1 cellular context compared by ENCODE assay signal in the genomic region with DNA sequence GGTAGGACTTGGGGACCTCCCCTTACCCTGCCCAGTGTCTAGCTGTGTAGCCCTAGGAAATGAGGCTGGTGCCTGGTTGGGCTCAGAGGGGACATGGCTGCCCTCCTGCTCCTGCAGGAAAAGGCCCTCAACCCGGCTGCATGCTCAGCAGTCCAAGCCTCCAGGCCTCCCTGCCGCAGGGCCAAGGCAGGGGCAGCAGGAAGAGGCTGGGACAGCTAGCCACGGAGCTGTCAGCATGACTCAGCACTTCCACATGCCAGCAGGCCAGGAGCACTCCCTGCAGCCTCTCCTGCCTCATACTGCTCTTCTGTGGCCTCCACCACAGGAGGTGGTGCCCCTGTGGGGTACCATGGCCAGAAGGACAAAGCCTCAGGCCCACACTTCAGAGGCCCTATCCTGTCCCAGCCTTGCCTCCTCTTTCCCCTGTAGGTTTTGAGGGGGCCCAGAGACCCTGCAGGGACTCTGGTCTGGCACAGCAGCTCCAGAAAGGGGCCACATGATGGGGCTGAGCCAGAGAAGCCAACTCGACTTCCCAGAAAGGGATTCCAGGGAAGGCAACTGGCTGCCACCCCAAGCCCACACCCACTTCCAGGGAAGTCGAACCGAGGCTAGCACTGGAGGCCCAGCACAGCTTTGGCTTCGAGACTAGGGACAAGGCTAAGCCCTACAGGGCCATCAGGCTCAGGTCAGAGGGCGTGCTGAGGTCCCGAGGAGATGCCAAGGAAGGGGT.
A peak's percentile ranks its signal among the peaks of the same experiment; 100 is the strongest.
TF ChIP-seq lines count a peak whose summit lies in the region.

No MANE protein-coding gene starts in this region.

TF ChIP-seq in HepG2, 621 proteins besides CTCF, POLR2A, EP300 and RAD21 (continued from another document and continues in another):
- TF ChIP-seq ZNF281 (CRISPR knock-in tag; IDR thresholded peaks at IDR 0.05; ENCODE audit: borderline replicate concordance) (no peak), WIZ (CRISPR knock-in tag; IDR thresholded peaks at IDR 0.05) (no peak), ZKSCAN5 (CRISPR knock-in tag; IDR thresholded peaks at IDR 0.05) (no peak), SUZ12 (IDR thresholded peaks at IDR 0.05; ENCODE audit: low read depth, low read length) (no peak), ONECUT2 (CRISPR knock-in tag; IDR thresholded peaks at IDR 0.05) (no peak), SRF (IDR thresholded peaks at IDR 0.05; ENCODE audit: low read depth, low read length) (no peak), ZNF746 (CRISPR knock-in tag; IDR thresholded peaks at IDR 0.05) (no peak), TRIM24 (CRISPR knock-in tag; IDR thresholded peaks at IDR 0.05) (no peak), KAT7 (CRISPR knock-in tag; IDR thresholded peaks at IDR 0.05; ENCODE audit: borderline replicate concordance) (no peak), ESRRA (CRISPR knock-in tag; IDR thresholded peaks at IDR 0.05; ENCODE audit: low read depth) (no peak), ZFP1 (CRISPR knock-in tag; IDR thresholded peaks at IDR 0.05) (no peak), PAWR (CRISPR knock-in tag; IDR thresholded peaks at IDR 0.05; ENCODE audit: borderline replicate concordance) (0 out of 2 replicates have a peak, but pooled peaks have one; percentile 37), ETV5 (CRISPR knock-in tag; IDR thresholded peaks at IDR 0.05; ENCODE audit: borderline replicate concordance) (peak; percentile 43; the same call in 1 of the 2 replicates), RBAK (CRISPR knock-in tag; IDR thresholded peaks at IDR 0.05) (no peak), CBFB (CRISPR knock-in tag; IDR thresholded peaks at IDR 0.05) (no peak), ZBTB7A (CRISPR knock-in tag; IDR thresholded peaks at IDR 0.05) (no peak), SALL1 (CRISPR knock-in tag; IDR thresholded peaks at IDR 0.05) (0 out of 2 replicates have a peak, but pooled peaks have one; percentile 17), FOXO1 (CRISPR knock-in tag; IDR thresholded peaks at IDR 0.05) (no peak), JUN (CRISPR knock-in tag; IDR thresholded peaks at IDR 0.05) (no peak), ZNF510 (CRISPR knock-in tag; IDR thresholded peaks at IDR 0.05; ENCODE audit: low read depth) (0 out of 2 replicates have a peak, but pooled peaks have one; percentile 68), FOXJ3 (CRISPR knock-in tag; IDR thresholded peaks at IDR 0.05; ENCODE audit: borderline replicate concordance) (no peak), NFRKB (IDR thresholded peaks at IDR 0.05) (no peak), ZHX2 (IDR thresholded peaks at IDR 0.05; ENCODE audit: low read depth) (no peak), ZHX2 (CRISPR knock-in tag; IDR thresholded peaks at IDR 0.05; ENCODE audit: borderline replicate concordance) (no peak), JUND (CRISPR knock-in tag; IDR thresholded peaks at IDR 0.05) (no peak), PHF8 (CRISPR knock-in tag; IDR thresholded peaks at IDR 0.05) (no peak), NR2C2 (CRISPR knock-in tag; IDR thresholded peaks at IDR 0.05; ENCODE audit: borderline replicate concordance) (no peak), IKZF1 (IDR thresholded peaks at IDR 0.05) (no peak), PITX1 (CRISPR knock-in tag; IDR thresholded peaks at IDR 0.05) (no peak), ZNF616 (CRISPR knock-in tag; IDR thresholded peaks at IDR 0.05; ENCODE audit: low read depth) (no peak), RARG (CRISPR knock-in tag; IDR thresholded peaks at IDR 0.05; ENCODE audit: low read depth) (no peak), ZSCAN29 (CRISPR knock-in tag; conservative IDR thresholded peaks at IDR 0.05) (no peak), ZNF430 (CRISPR knock-in tag; IDR thresholded peaks at IDR 0.05) (no peak), ADNP (CRISPR knock-in tag; IDR thresholded peaks at IDR 0.05) (no peak), ZFP90 (CRISPR knock-in tag; IDR thresholded peaks at IDR 0.05; ENCODE audit: borderline replicate concordance) (no peak), ZFP36L1 (CRISPR knock-in tag; IDR thresholded peaks at IDR 0.05) (no peak), RFXAP (CRISPR knock-in tag; IDR thresholded peaks at IDR 0.05; ENCODE audit: borderline replicate concordance) (no peak), NCOA2 (CRISPR knock-in tag; IDR thresholded peaks at IDR 0.05) (no peak)
- TF ChIP-seq, protein P1, sequence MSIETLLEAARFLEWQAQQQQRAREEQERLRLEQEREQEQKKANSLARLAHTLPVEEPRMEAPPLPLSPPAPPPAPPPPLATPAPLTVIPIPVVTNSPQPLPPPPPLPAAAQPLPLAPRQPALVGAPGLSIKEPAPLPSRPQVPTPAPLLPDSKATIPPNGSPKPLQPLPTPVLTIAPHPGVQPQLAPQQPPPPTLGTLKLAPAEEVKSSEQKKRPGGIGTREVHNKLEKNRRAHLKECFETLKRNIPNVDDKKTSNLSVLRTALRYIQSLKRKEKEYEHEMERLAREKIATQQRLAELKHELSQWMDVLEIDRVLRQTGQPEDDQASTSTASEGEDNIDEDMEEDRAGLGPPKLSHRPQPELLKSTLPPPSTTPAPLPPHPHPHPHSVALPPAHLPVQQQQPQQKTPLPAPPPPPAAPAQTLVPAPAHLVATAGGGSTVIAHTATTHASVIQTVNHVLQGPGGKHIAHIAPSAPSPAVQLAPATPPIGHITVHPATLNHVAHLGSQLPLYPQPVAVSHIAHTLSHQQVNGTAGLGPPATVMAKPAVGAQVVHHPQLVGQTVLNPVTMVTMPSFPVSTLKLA (IDR thresholded peaks at IDR 0.05): no peak
- TF ChIP-seq, protein P2, sequence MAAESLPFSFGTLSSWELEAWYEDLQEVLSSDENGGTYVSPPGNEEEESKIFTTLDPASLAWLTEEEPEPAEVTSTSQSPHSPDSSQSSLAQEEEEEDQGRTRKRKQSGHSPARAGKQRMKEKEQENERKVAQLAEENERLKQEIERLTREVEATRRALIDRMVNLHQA (CRISPR knock-in tag; IDR thresholded peaks at IDR 0.05): no peak
- TF ChIP-seq, protein P3, sequence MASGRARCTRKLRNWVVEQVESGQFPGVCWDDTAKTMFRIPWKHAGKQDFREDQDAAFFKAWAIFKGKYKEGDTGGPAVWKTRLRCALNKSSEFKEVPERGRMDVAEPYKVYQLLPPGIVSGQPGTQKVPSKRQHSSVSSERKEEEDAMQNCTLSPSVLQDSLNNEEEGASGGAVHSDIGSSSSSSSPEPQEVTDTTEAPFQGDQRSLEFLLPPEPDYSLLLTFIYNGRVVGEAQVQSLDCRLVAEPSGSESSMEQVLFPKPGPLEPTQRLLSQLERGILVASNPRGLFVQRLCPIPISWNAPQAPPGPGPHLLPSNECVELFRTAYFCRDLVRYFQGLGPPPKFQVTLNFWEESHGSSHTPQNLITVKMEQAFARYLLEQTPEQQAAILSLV (CRISPR knock-in tag; IDR thresholded peaks at IDR 0.05; ENCODE audit: borderline replicate concordance): no peak
- TF ChIP-seq, protein P4, sequence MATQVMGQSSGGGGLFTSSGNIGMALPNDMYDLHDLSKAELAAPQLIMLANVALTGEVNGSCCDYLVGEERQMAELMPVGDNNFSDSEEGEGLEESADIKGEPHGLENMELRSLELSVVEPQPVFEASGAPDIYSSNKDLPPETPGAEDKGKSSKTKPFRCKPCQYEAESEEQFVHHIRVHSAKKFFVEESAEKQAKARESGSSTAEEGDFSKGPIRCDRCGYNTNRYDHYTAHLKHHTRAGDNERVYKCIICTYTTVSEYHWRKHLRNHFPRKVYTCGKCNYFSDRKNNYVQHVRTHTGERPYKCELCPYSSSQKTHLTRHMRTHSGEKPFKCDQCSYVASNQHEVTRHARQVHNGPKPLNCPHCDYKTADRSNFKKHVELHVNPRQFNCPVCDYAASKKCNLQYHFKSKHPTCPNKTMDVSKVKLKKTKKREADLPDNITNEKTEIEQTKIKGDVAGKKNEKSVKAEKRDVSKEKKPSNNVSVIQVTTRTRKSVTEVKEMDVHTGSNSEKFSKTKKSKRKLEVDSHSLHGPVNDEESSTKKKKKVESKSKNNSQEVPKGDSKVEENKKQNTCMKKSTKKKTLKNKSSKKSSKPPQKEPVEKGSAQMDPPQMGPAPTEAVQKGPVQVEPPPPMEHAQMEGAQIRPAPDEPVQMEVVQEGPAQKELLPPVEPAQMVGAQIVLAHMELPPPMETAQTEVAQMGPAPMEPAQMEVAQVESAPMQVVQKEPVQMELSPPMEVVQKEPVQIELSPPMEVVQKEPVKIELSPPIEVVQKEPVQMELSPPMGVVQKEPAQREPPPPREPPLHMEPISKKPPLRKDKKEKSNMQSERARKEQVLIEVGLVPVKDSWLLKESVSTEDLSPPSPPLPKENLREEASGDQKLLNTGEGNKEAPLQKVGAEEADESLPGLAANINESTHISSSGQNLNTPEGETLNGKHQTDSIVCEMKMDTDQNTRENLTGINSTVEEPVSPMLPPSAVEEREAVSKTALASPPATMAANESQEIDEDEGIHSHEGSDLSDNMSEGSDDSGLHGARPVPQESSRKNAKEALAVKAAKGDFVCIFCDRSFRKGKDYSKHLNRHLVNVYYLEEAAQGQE (IDR thresholded peaks at IDR 0.05; ENCODE audit: borderline replicate concordance in 1 of 2, low read depth in 1 of 2, low read length in 2 of 2): 0 out of 4 replicates have a peak, but pooled peaks of 1 of the 2 experiments have one; percentile 13
- TF ChIP-seq, protein P5, sequence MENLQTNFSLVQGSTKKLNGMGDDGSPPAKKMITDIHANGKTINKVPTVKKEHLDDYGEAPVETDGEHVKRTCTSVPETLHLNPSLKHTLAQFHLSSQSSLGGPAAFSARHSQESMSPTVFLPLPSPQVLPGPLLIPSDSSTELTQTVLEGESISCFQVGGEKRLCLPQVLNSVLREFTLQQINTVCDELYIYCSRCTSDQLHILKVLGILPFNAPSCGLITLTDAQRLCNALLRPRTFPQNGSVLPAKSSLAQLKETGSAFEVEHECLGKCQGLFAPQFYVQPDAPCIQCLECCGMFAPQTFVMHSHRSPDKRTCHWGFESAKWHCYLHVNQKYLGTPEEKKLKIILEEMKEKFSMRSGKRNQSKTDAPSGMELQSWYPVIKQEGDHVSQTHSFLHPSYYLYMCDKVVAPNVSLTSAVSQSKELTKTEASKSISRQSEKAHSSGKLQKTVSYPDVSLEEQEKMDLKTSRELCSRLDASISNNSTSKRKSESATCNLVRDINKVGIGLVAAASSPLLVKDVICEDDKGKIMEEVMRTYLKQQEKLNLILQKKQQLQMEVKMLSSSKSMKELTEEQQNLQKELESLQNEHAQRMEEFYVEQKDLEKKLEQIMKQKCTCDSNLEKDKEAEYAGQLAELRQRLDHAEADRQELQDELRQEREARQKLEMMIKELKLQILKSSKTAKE (CRISPR knock-in tag; IDR thresholded peaks at IDR 0.05; ENCODE audit: borderline replicate concordance): no peak
- TF ChIP-seq, protein P6, sequence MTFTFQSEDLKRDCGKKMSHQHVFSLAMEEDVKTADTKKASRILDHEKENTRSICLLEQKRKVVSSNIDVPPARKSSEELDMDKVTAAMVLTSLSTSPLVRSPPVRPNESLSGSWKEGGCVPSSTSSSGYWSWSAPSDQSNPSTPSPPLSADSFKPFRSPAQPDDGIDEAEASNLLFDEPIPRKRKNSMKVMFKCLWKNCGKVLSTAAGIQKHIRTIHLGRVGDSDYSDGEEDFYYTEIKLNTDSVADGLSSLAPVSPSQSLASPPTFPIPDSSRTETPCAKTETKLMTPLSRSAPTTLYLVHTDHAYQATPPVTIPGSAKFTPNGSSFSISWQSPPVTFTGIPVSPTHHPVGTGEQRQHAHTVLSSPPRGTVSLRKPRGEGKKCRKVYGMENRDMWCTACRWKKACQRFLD (CRISPR knock-in tag; IDR thresholded peaks at IDR 0.05; ENCODE audit: borderline replicate concordance): no peak
